In genomic region chr4:118669220-118669619, GRCh38 we compare ENCODE assay signal across 1 cellular context.
TF ChIP-seq lines count a peak whose summit lies in the region.

No MANE protein-coding gene starts in this region.

TF ChIP-seq in HepG2, 621 proteins besides CTCF, POLR2A, EP300 and RAD21 (continued from another document and continues in another):
- TF ChIP-seq REST (IDR thresholded peaks at IDR 0.05; ENCODE audit: borderline replicate concordance in 1 of 2, low read depth in 1 of 2, low read length in 2 of 2), result peak; percentile 55 to 91
- peak; percentile 86 for TF ChIP-seq MLXIP (CRISPR knock-in tag; IDR thresholded peaks at IDR 0.05; ENCODE audit: borderline replicate concordance)
- peak; percentile 70; the same call in 1 of the 2 replicates for TF ChIP-seq ZFP1 (CRISPR knock-in tag; IDR thresholded peaks at IDR 0.05)
- peak; percentile 53; the same call in 1 of the 2 replicates for TF ChIP-seq HMG20B (CRISPR knock-in tag; conservative IDR thresholded peaks at IDR 0.05)
- 0 out of 2 replicates have a peak, but pooled peaks have one; percentile 35 for TF ChIP-seq RFX3 (CRISPR knock-in tag; IDR thresholded peaks at IDR 0.05)
- TF ChIP-seq LRRFIP1 (CRISPR knock-in tag; conservative IDR thresholded peaks at IDR 0.05), result peak; percentile 92; the same call in 1 of the 2 replicates
- TF ChIP-seq SMAD3 (CRISPR knock-in tag; IDR thresholded peaks at IDR 0.05), result peak; percentile 93
- TF ChIP-seq NCOA2 (CRISPR knock-in tag; IDR thresholded peaks at IDR 0.05), result peak; percentile 56
- TF ChIP-seq SALL1 (CRISPR knock-in tag; IDR thresholded peaks at IDR 0.05), result peak; percentile 41; the same call in 1 of the 2 replicates
- TF ChIP-seq GABPB1 (CRISPR knock-in tag; IDR thresholded peaks at IDR 0.05), result peak; percentile 26; the same call in 1 of the 2 replicates
- peak in 1 of 2 experiments; percentile 98; a peak in 2 of 4 replicates for TF ChIP-seq KLF16 (CRISPR knock-in tag; IDR thresholded peaks at IDR 0.05)
- 0 out of 2 replicates have a peak, but pooled peaks have one; percentile 61 for TF ChIP-seq TEAD2 (CRISPR knock-in tag; IDR thresholded peaks at IDR 0.05)
- peak; percentile 45; the same call in 1 of the 2 replicates for TF ChIP-seq KDM3A (CRISPR knock-in tag; IDR thresholded peaks at IDR 0.05; ENCODE audit: low read depth)
- 0 out of 2 replicates have a peak, but pooled peaks have one; percentile 38 for TF ChIP-seq HINFP (CRISPR knock-in tag; IDR thresholded peaks at IDR 0.05; ENCODE audit: low read depth)
- 0 out of 2 replicates have a peak, but pooled peaks have one; percentile 50 for TF ChIP-seq ZNF800 (CRISPR knock-in tag; IDR thresholded peaks at IDR 0.05)
- TF ChIP-seq ZHX1 (CRISPR knock-in tag; IDR thresholded peaks at IDR 0.05; ENCODE audit: low read depth), result 0 out of 2 replicates have a peak, but pooled peaks have one; percentile 36
- TF ChIP-seq PATZ1 (CRISPR knock-in tag; IDR thresholded peaks at IDR 0.05), result peak; percentile 37; the same call in 1 of the 2 replicates
- 0 out of 2 replicates have a peak, but pooled peaks have one; percentile 28 for TF ChIP-seq SIN3A (IDR thresholded peaks at IDR 0.05; ENCODE audit: borderline replicate concordance, low read depth, low read length)
- peak; percentile 79; the same call in 1 of the 2 replicates for TF ChIP-seq ZNF160 (CRISPR knock-in tag; IDR thresholded peaks at IDR 0.05)
- TF ChIP-seq REPIN1 (CRISPR knock-in tag; IDR thresholded peaks at IDR 0.05; ENCODE audit: borderline replicate concordance, low read depth), result peak; percentile 30; the same call in 1 of the 2 replicates
- TF ChIP-seq FOSL2 (CRISPR knock-in tag; IDR thresholded peaks at IDR 0.05), result peak; percentile 42
- peak; percentile 46; the same call in 1 of the 2 replicates for TF ChIP-seq ATF7-NPFF (CRISPR knock-in tag; IDR thresholded peaks at IDR 0.05; ENCODE audit: low read depth)
- TF ChIP-seq SAP130 (CRISPR knock-in tag; IDR thresholded peaks at IDR 0.05; ENCODE audit: low read depth), result peak; percentile 73
- peak; percentile 60; the same call in 1 of the 2 replicates for TF ChIP-seq ZSCAN21 (CRISPR knock-in tag; IDR thresholded peaks at IDR 0.05; ENCODE audit: borderline replicate concordance)
- TF ChIP-seq ZNF878 (CRISPR knock-in tag; IDR thresholded peaks at IDR 0.05), result peak; percentile 49; the same call in 1 of the 2 replicates
- TF ChIP-seq ZNF256 (CRISPR knock-in tag; conservative IDR thresholded peaks at IDR 0.05), result peak; percentile 76; the same call in 1 of the 2 replicates
- peak; percentile 41; the same call in 1 of the 2 replicates for TF ChIP-seq ZNF441 (CRISPR knock-in tag; IDR thresholded peaks at IDR 0.05; ENCODE audit: borderline replicate concordance)
- TF ChIP-seq PRDM15 (CRISPR knock-in tag; IDR thresholded peaks at IDR 0.05), result peak; percentile 50; the same call in 1 of the 2 replicates
- peak; percentile 76 for TF ChIP-seq HDAC2 (CRISPR knock-in tag; IDR thresholded peaks at IDR 0.05)
- TF ChIP-seq THAP11 (CRISPR knock-in tag; IDR thresholded peaks at IDR 0.05), result peak; percentile 76
